Comparison of ENCODE assay signal across 1 cellular context in genomic region chr9:104879555-104880318, GRCh38.
TF ChIP-seq lines count a peak whose summit lies in the region.

No MANE protein-coding gene starts in this region.

TF ChIP-seq in IMR-90, 13 proteins besides CTCF, POLR2A, EP300 and RAD21:
- TF ChIP-seq RFX5 (IDR thresholded peaks at IDR 0.05; ENCODE audit: low read depth, low read length) (no peak), MAZ (IDR thresholded peaks at IDR 0.05; ENCODE audit: borderline replicate concordance, low read depth, low read length) (no peak), MXI1 (IDR thresholded peaks at IDR 0.05; ENCODE audit: borderline replicate concordance, low read depth, low read length) (no peak), FOS (IDR thresholded peaks at IDR 0.05; ENCODE audit: low read depth, low read length) (no peak), USF2 (IDR thresholded peaks at IDR 0.05; ENCODE audit: low read depth, low read length) (no peak), BHLHE40 (IDR thresholded peaks at IDR 0.05; ENCODE audit: low read depth, low read length) (no peak), ELK1 (IDR thresholded peaks at IDR 0.05; ENCODE audit: borderline replicate concordance, low read depth, low read length) (no peak), SMC3 (IDR thresholded peaks at IDR 0.05; ENCODE audit: low read depth, low read length) (no peak)
